9 cellular contexts compared by ENCODE assay signal in genomic region chr1:162070825-162071224, GRCh38. TPM values are rescaled to one million over a fixed set of nuclear protein-coding genes. Genes with fewer than 3 reads are reported as not detected.
DNase-seq lines count a peak whose midpoint lies in the region; ATAC-seq and TF ChIP-seq lines count a peak whose summit lies in the region.
"Had no signal": no experiment of that assay in that cellular context is flagged by ENCODE, and none has a peak within 500 bp of the region (broad histone marks: within the 10 kb centered on the region; RNA-seq: fewer than 3 reads in every experiment).

No MANE protein-coding gene starts in this region.

- no peak for TF ChIP-seq CTCF in WERI-Rb-1 (IDR thresholded peaks at IDR 0.05; ENCODE audit: low read depth, low read length)
- TF ChIP-seq CTCF in spleen (IDR thresholded peaks at IDR 0.05 in 8 of 11, conservative IDR thresholded peaks at IDR 0.05 in 3 of 11), result no peak

- H3K27me3 ChIP-seq in WERI-Rb-1 (ENCODE audit: insufficient read depth, low read depth, severe bottlenecking) (no peaks in the 10 kb centered on the region), iPS-18a (ENCODE audit: control insufficient read depth, insufficient read depth, low read length) (no peaks in the 10 kb centered on the region), spleen (replicated peaks in 1 of 7) (peaks cover 0 to 94% (median 18%) of the 10 kb centered on the region in 7 donors)

- H3K36me3 ChIP-seq in WERI-Rb-1 (peaks cover 17% of the 10 kb centered on the region), iPS-18a (ENCODE audit: control insufficient read depth, low read depth, low read length) (no peaks in the 10 kb centered on the region), spleen (no peaks in the 10 kb centered on the region)

- intact Hi-C loops in sciatic nerve (cut with DNase I) (no loop called here), spleen (cut with DNase I; ENCODE audit: low total_unique reads) (no loop called here)

- WGBS in spleen, 5 donors, result 31 to 40% (median 36%) methylated on average over 7 of the region's 7 CpGs

- H3K9me3 ChIP-seq in WERI-Rb-1 (ENCODE audit: severe bottlenecking) (no peaks in the 10 kb centered on the region), iPS-18a (ENCODE audit: control insufficient read depth, low read depth, low read length) (no peaks in the 10 kb centered on the region), spleen (no peaks in the 10 kb centered on the region)

- TF ChIP-seq POLR2A in spleen (IDR thresholded peaks at IDR 0.05), result no peak

- H3K27ac ChIP-seq in WERI-Rb-1, result no peak overlapping the region
- H3K27ac ChIP-seq in iPS-18a (ENCODE audit: low read length), result no peak overlapping the region
- H3K27ac ChIP-seq in spleen, result no peak overlapping the region

- H3K4me3 ChIP-seq in WERI-Rb-1 (ENCODE audit: low read depth, low read length), result peak overlapping the region; percentile 86
- peak overlapping the region; percentile 85 for H3K4me3 ChIP-seq in iPS-18a (ENCODE audit: low read length)
- H3K4me3 ChIP-seq in spleen, result peak overlapping the region in 3 of 8 donors; percentile 68 to 79 (median 75)

- DNase-seq in NCI-H1092 treated with DMSO at 0.1 percent for 48 hours (lab: John Stamatoyannopoulos, UW) (peak; percentile 9), NCI-H1092 (lab: John Stamatoyannopoulos, UW) (no peak), WERI-Rb-1 (peak; percentile 35), sciatic nerve (ENCODE audit: low spot score) (no peak), spleen (no peak)

- peak overlapping the region; percentile 60 for H3K9ac ChIP-seq in iPS-18a (ENCODE audit: low read length)

- H3K4me1 ChIP-seq in iPS-18a (ENCODE audit: control insufficient read depth, low read depth, low read length) (peaks cover 36% of the 10 kb centered on the region), spleen (peaks cover 3 to 26% (median 16%) of the 10 kb centered on the region in 6 donors)

- peak; percentile 36 for ATAC-seq in sciatic nerve
- ATAC-seq in GM18907 (IDR thresholded peaks at IDR 0.05; ENCODE audit: unreplicated experiment), result no peak
- no peak for ATAC-seq in HG02852 (IDR thresholded peaks at IDR 0.05; ENCODE audit: unreplicated experiment)

RNA-seq across cellular contexts. Expression of gene NOS1AP, which starts 1.3 kb away (rescaled TPM):
- 9.1 TPM for total RNA-seq in sciatic nerve
- total RNA-seq in spleen, result 1 to 10 TPM in 2 of 7 donors, under 1 TPM in 5; 0.23 to 1.7 (median 0.61) TPM
- polyA plus RNA-seq in spleen, result under 1 TPM in 1 of 3 donors, not detected in 2; 0.16 TPM
- total RNA-seq: OCI-LY7 had no signal

RNA-seq across cellular contexts. Expression of gene OLFML2B, which starts 47.2 kb away (rescaled TPM):
- total RNA-seq in sciatic nerve (50.3 TPM), spleen (10 to 100 TPM in 6 of 7 donors, 1 to 10 TPM in 1; 6.5 to 39.7 (median 17.9) TPM)
- 1 to 10 TPM; 3.0 to 3.5 (median 3.3) TPM for polyA plus RNA-seq in spleen
- total RNA-seq: OCI-LY7 had no signal

Comparison
In these comparisons a context has a peak if more than half of its experiments do, and no peak if none do; other contexts are left out.
1. DNase-seq: peak in NCI-H1092 treated with DMSO at 0.1 percent for 48 hours (single experiment) and WERI-Rb-1 (single experiment); none in NCI-H1092 (single experiment), sciatic nerve (single experiment) and spleen (single experiment).